ENCODE assay signal across 22 cellular contexts in the genomic region with DNA sequence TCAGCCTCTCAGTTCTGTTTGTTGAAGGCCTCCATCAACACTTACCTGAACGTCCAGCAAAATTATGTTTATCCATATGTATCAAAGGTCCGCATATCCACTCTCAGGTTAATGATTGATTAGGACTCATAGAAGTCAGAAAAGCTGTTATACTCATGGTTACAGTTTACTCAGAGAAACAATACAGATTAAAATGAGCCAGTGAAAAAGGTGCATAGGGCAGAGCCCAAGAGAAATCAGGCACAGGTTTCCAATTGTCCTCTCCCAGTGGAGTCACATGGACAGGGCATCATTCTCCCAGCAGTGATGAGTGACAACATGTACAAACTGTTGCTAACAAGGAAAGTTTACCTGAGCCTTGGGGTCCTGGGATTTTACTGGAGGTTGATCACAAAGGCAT. TPM values are rescaled to one million over a fixed set of nuclear protein-coding genes. Genes with fewer than 3 reads are reported as not detected.
A peak's percentile ranks its signal among the peaks of the same experiment; 100 is the strongest.
DNase-seq lines count a peak whose midpoint lies in the region; ATAC-seq and TF ChIP-seq lines count a peak whose summit lies in the region.
"Had no signal": no experiment of that assay in that cellular context is flagged by ENCODE, and none has a peak within 500 bp of the region (broad histone marks: within the 10 kb centered on the region; RNA-seq: fewer than 3 reads in every experiment).

No MANE protein-coding gene starts in this region.

- H3K4me2 ChIP-seq in hepatocyte (no peak overlapping the region), smooth muscle cell (no peak overlapping the region)

- DNase-seq in activated CD4-positive, alpha-beta T cell treated with anti-CD3 and anti-CD28 coated beads for 36 hours, result no peak
- no peak for DNase-seq in activated CD4-positive, alpha-beta T cell treated with anti-CD3 and anti-CD28 coated beads for 1 hour
- DNase-seq in CD8-positive, alpha-beta T cell, result no peak
- no peak for DNase-seq in T-cell
- peak; percentile 5 for DNase-seq in hepatocyte (ENCODE audit: low spot score)
- no peak for DNase-seq in NCI-H1694 treated with DMSO at 0.1 percent for 48 hours (lab: John Stamatoyannopoulos, UW)
- DNase-seq in heart left ventricle, result no peak
- no peak for DNase-seq in smooth muscle cell (lab: John Stamatoyannopoulos, UW; ENCODE audit: unreplicated experiment)
- DNase-seq: AML-193, Calu3, GOT3, NCI-H1105, NCI-H2081 treated with DMSO at 0.1 percent for 48 hours, NCI-H510A treated with DMSO at 0.1 percent for 48 hours, NCI-H774, PC-3, RPMI8226, SHP77 treated with DMSO at 0.1 percent for 48 hours had no signal

- H3K9me2 ChIP-seq in hepatocyte (replicated peaks; ENCODE audit: insufficient read depth), result no peaks in the 10 kb centered on the region

- H3K27ac Mint-ChIP-seq in activated CD4-positive, alpha-beta T cell treated with anti-CD3 and anti-CD28 coated beads for 36 hours, result peak overlapping the region; percentile 38
- H3K27ac Mint-ChIP-seq in CD8-positive, alpha-beta T cell, result peak overlapping the region; percentile 72
- H3K27ac Mint-ChIP-seq in T-cell, result peak overlapping the region; percentile 37 to 85

- H2AFZ ChIP-seq in hepatocyte (no peak overlapping the region), smooth muscle cell (ENCODE audit: low read depth) (no peak overlapping the region)

- WGBS in hepatocyte (ENCODE audit: low lambda C conversion rate, missing lambda C conversion rate), result 50% methylated on average over 2 of the region's 2 CpGs
- 76 to 91% (median 84%) methylated on average over 2 of the region's 2 CpGs for WGBS in heart left ventricle, 4 donors
- 84% methylated on average over 2 of the region's 2 CpGs for WGBS in smooth muscle cell (ENCODE audit: low lambda C conversion rate)

- CTCF ChIA-PET in activated CD4-positive, alpha-beta T cell treated with anti-CD3 and anti-CD28 coated beads for 36 hours (lab: Charles Lee), result interaction anchor here (1.4 to 5.4 kb wide), 3 partner anchors 9 to 12 kb away, joined by 4 to 34 read pairs (median 7); no protein-coding TSS in a partner anchor
- CTCF ChIA-PET in CD8-positive, alpha-beta T cell (lab: Charles Lee), result interaction anchor here (5.4 kb wide), 1 partner anchor 9 kb away, joined by 20 read pairs; no protein-coding TSS in a partner anchor
- CTCF ChIA-PET in T-cell (lab: Charles Lee), result interaction anchor here (1.0 to 2.5 kb wide), 2 partner anchors 9 kb away, joined by 5 to 14 read pairs; no protein-coding TSS in a partner anchor

- intact Hi-C loops in activated CD4-positive, alpha-beta T cell treated with anti-CD3 and anti-CD28 coated beads for 36 hours (cut with DNase I, micrococcal nuclease), result no loop called here
- intact Hi-C loops in CD8-positive, alpha-beta T cell (cut with DNase I, micrococcal nuclease), result loop anchor here in 1 of 2 experiments (1.0 kb wide), 1 partner anchor 7 kb away; no protein-coding TSS in a partner anchor
- intact Hi-C loops in heart left ventricle (cut with DNase I), result no loop called here

- no peak overlapping the region for H3K4me3 ChIP-seq in CD8-positive, alpha-beta T cell (ENCODE audit: low read depth, low read length)
- H3K4me3 ChIP-seq in hepatocyte (no peak overlapping the region), heart left ventricle (no peak overlapping the region), smooth muscle cell (no peak overlapping the region)

- H3K27me3 Mint-ChIP-seq in activated CD4-positive, alpha-beta T cell treated with anti-CD3 and anti-CD28 coated beads for 36 hours, result no peaks in the 10 kb centered on the region
- no peaks in the 10 kb centered on the region for H3K27me3 Mint-ChIP-seq in CD8-positive, alpha-beta T cell (ENCODE audit: low read depth)
- H3K27me3 Mint-ChIP-seq in T-cell, result no peaks in the 10 kb centered on the region

- no peak for TF ChIP-seq POLR2A in heart left ventricle (IDR thresholded peaks at IDR 0.05)

- no peaks in the 10 kb centered on the region for H3F3A ChIP-seq in smooth muscle cell (ENCODE audit: low read depth)

- peaks cover 2% of the 10 kb centered on the region for H3K9me3 Mint-ChIP-seq in activated CD4-positive, alpha-beta T cell treated with anti-CD3 and anti-CD28 coated beads for 36 hours (ENCODE audit: low read depth)
- no peaks in the 10 kb centered on the region for H3K9me3 Mint-ChIP-seq in CD8-positive, alpha-beta T cell
- H3K9me3 Mint-ChIP-seq in T-cell, result no peaks in the 10 kb centered on the region

- H3K79me2 ChIP-seq in hepatocyte (no peaks in the 10 kb centered on the region), smooth muscle cell (ENCODE audit: low read depth) (no peaks in the 10 kb centered on the region)

- POLR2A ChIA-PET in activated CD4-positive, alpha-beta T cell treated with anti-CD3 and anti-CD28 coated beads for 36 hours (lab: Charles Lee), result no interaction called here
- POLR2A ChIA-PET in CD8-positive, alpha-beta T cell (lab: Charles Lee), result no interaction called here
- POLR2A ChIA-PET in T-cell (lab: Charles Lee), result no interaction called here

- no peaks in the 10 kb centered on the region for H3K27me3 ChIP-seq in CD8-positive, alpha-beta T cell (ENCODE audit: insufficient read depth, low read length)
- no peaks in the 10 kb centered on the region for H3K27me3 ChIP-seq in hepatocyte
- no peaks in the 10 kb centered on the region for H3K27me3 ChIP-seq in heart left ventricle
- H3K27me3 ChIP-seq in smooth muscle cell (ENCODE audit: low read depth), result no peaks in the 10 kb centered on the region

- peaks cover 49% of the 10 kb centered on the region for H3K4me1 ChIP-seq in CD8-positive, alpha-beta T cell (ENCODE audit: insufficient read depth, low read length)
- no peaks in the 10 kb centered on the region for H3K4me1 ChIP-seq in hepatocyte (ENCODE audit: insufficient read depth)
- H3K4me1 ChIP-seq in heart left ventricle, result no peaks in the 10 kb centered on the region
- no peaks in the 10 kb centered on the region for H3K4me1 ChIP-seq in smooth muscle cell (ENCODE audit: low read depth)

- H3K36me3 ChIP-seq in CD8-positive, alpha-beta T cell (ENCODE audit: insufficient read depth, low read length), result no peaks in the 10 kb centered on the region
- H3K36me3 ChIP-seq in hepatocyte (replicated peaks; ENCODE audit: insufficient read depth, low read depth) (no peaks in the 10 kb centered on the region), heart left ventricle (no peaks in the 10 kb centered on the region), smooth muscle cell (ENCODE audit: low read depth) (no peaks in the 10 kb centered on the region)

- H3K9ac ChIP-seq in smooth muscle cell (ENCODE audit: low read depth), result no peak overlapping the region

- no peak overlapping the region for H3K4me3 Mint-ChIP-seq in activated CD4-positive, alpha-beta T cell treated with anti-CD3 and anti-CD28 coated beads for 36 hours
- H3K4me3 Mint-ChIP-seq in CD8-positive, alpha-beta T cell, result peak overlapping the region; percentile 27
- peak overlapping the region in 1 of 3 donors; percentile 9 for H3K4me3 Mint-ChIP-seq in T-cell

- H3K27ac ChIP-seq in CD8-positive, alpha-beta T cell (ENCODE audit: low read depth, low read length), result no peak overlapping the region
- H3K27ac ChIP-seq in hepatocyte, result no peak overlapping the region
- no peak overlapping the region for H3K27ac ChIP-seq in heart left ventricle
- no peak overlapping the region for H3K27ac ChIP-seq in smooth muscle cell (ENCODE audit: low read depth)
- H3K27ac ChIP-seq: 22Rv1, C4-2B had no signal

- H3K36me3 Mint-ChIP-seq in activated CD4-positive, alpha-beta T cell treated with anti-CD3 and anti-CD28 coated beads for 36 hours (ENCODE audit: low read depth), result peaks cover 20% of the 10 kb centered on the region
- H3K36me3 Mint-ChIP-seq in CD8-positive, alpha-beta T cell, result peaks cover 58% of the 10 kb centered on the region
- peaks cover 41% of the 10 kb centered on the region for H3K36me3 Mint-ChIP-seq in T-cell

- no peak for TF ChIP-seq CTCF in CD8-positive, alpha-beta T cell (IDR thresholded peaks at IDR 0.05)
- no peak for TF ChIP-seq CTCF in hepatocyte (IDR thresholded peaks at IDR 0.05; ENCODE audit: poor library complexity)
- TF ChIP-seq CTCF in heart left ventricle (IDR thresholded peaks at IDR 0.05), result no peak
- TF ChIP-seq CTCF in smooth muscle cell (IDR thresholded peaks at IDR 0.05; ENCODE audit: borderline replicate concordance, insufficient read depth, poor library complexity, severe bottlenecking), result no peak

- H4K20me1 ChIP-seq in hepatocyte (ENCODE audit: insufficient read depth, poor library complexity, severe bottlenecking) (no peaks in the 10 kb centered on the region), smooth muscle cell (ENCODE audit: low read depth) (no peaks in the 10 kb centered on the region)

- H3K4me1 Mint-ChIP-seq in activated CD4-positive, alpha-beta T cell treated with anti-CD3 and anti-CD28 coated beads for 36 hours, result peaks cover 57% of the 10 kb centered on the region
- H3K4me1 Mint-ChIP-seq in CD8-positive, alpha-beta T cell (ENCODE audit: low read depth), result peaks cover 73% of the 10 kb centered on the region
- H3K4me1 Mint-ChIP-seq in T-cell, result peaks cover 69 to 75% (median 71%) of the 10 kb centered on the region in 3 donors

- no peak for ATAC-seq in activated CD4-positive, alpha-beta T cell treated with anti-CD3 and anti-CD28 coated beads for 36 hours
- ATAC-seq in CD8-positive, alpha-beta T cell, result no peak
- ATAC-seq in T-cell (replicated peaks in 1 of 4) (no peak), heart left ventricle (no peak)
- ATAC-seq: HCT116, PC-3 had no signal

- H3K9me3 ChIP-seq in CD8-positive, alpha-beta T cell (ENCODE audit: low read length), result no peaks in the 10 kb centered on the region
- H3K9me3 ChIP-seq in hepatocyte (ENCODE audit: low read depth) (no peaks in the 10 kb centered on the region), heart left ventricle (no peaks in the 10 kb centered on the region), smooth muscle cell (replicated peaks; ENCODE audit: low read depth) (no peaks in the 10 kb centered on the region)

RNA-seq across cellular contexts. Expression of a gene that starts 36.2 kb away (rescaled TPM):
- 10 to 100 TPM; 22.9 to 24.5 TPM for total RNA-seq in activated CD4-positive, alpha-beta T cell treated with anti-CD3 and anti-CD28 coated beads for 36 hours
- total RNA-seq in CD8-positive, alpha-beta T cell, result 10 to 100 TPM; 26.3 to 29.3 TPM
- total RNA-seq in T-cell (10 to 100 TPM; 55.5 to 93.3 (median 69.4) TPM), hepatocyte (not detected in 2 replicates), heart left ventricle (1 to 10 TPM in 1 of 9 donors, under 1 TPM in 3, not detected in 5; 0.14 to 2.3 (median 0.58) TPM), smooth muscle cell (not detected in 2 replicates)
- polyA plus RNA-seq in hepatocyte (not detected in 2 replicates), heart left ventricle (under 1 TPM in 1 of 2 donors, not detected in 1; 0.01 TPM), smooth muscle cell (not detected in 2 replicates)
- total RNA-seq: Calu3, LHCN-M2, PC-3 had no signal

Comparison
In these comparisons a context has a peak if more than half of its experiments do, and no peak if none do; other contexts are left out.
1. RNA of a gene that starts 36.2 kb away (total RNA-seq): 55.5 to 93.3 TPM in T-cell, 26.3 to 29.3 TPM in CD8-positive, alpha-beta T cell and 22.9 to 24.5 TPM in activated CD4-positive, alpha-beta T cell treated with anti-CD3 and anti-CD28 coated beads for 36 hours; 0.14 to 2.3 TPM in heart left ventricle, not detected in hepatocyte and not detected in smooth muscle cell; every median in the first group is over 4 times any median in the second.
2. Peak in every context shown above with its lines, with median percentiles within 50 percentile points of each other: H3K27ac Mint-ChIP-seq.